In genomic region chr21:36203603-36203889, GRCh38 we compare ENCODE assay signal across 8 cellular contexts. TPM values are rescaled to one million over a fixed set of nuclear protein-coding genes. Genes with fewer than 3 reads are reported as not detected.
DNase-seq lines count a peak whose midpoint lies in the region; ATAC-seq, FAIRE-seq and TF ChIP-seq lines count a peak whose summit lies in the region.

No MANE protein-coding gene starts in this region.

- CTCF ChIA-PET in AG04450 (lab: Charles Lee) = no interaction called here
- CTCF ChIA-PET in activated CD4-positive, alpha-beta memory T cell treated with anti-CD3 and anti-CD28 coated beads, Interleukin-2, amount 10 ng/mL, durations not matched to agents 7 days and 5 days (lab: Charles Lee) = interaction anchor here (1.2 to 2.3 kb wide), 5 partner anchors 30 to 62 kb away, joined by 3 to 9 read pairs (median 5); no protein-coding TSS in a partner anchor

- TF ChIP-seq CTCF in AG04450 (IDR thresholded peaks at IDR 0.05; ENCODE audit: low read depth, low read length) (no peak), ascending aorta (IDR thresholded peaks at IDR 0.05) (no peak)

- intact Hi-C loops in left ventricle myocardium superior (cut with micrococcal nuclease) (no loop called here), ascending aorta (cut with DNase I) (no loop called here)

- no peak overlapping the region for H3K4me3 Mint-ChIP-seq in activated CD4-positive, alpha-beta memory T cell treated with anti-CD3 and anti-CD28 coated beads, Interleukin-2, amount 10 ng/mL, durations not matched to agents 7 days and 5 days

- H3K36me3 Mint-ChIP-seq in activated CD4-positive, alpha-beta memory T cell treated with anti-CD3 and anti-CD28 coated beads, Interleukin-2, amount 10 ng/mL, durations not matched to agents 7 days and 5 days (ENCODE audit: low read depth) = peaks cover 24% of the 10 kb centered on the region

- no peaks in the 10 kb centered on the region for H3K9me3 Mint-ChIP-seq in activated CD4-positive, alpha-beta memory T cell treated with anti-CD3 and anti-CD28 coated beads, Interleukin-2, amount 10 ng/mL, durations not matched to agents 7 days and 5 days

- no peaks in the 10 kb centered on the region for H3K27me3 ChIP-seq in AG04450 (ENCODE audit: control insufficient read depth, insufficient read depth, low read length)
- H3K27me3 ChIP-seq in ascending aorta = no peaks in the 10 kb centered on the region

- peaks cover 36% of the 10 kb centered on the region for H3K4me1 Mint-ChIP-seq in activated CD4-positive, alpha-beta memory T cell treated with anti-CD3 and anti-CD28 coated beads, Interleukin-2, amount 10 ng/mL, durations not matched to agents 7 days and 5 days

- no peak overlapping the region for H3K4me3 ChIP-seq in AG04450 (ENCODE audit: low read depth, low read length)
- H3K4me3 ChIP-seq in ascending aorta = no peak overlapping the region

- POLR2A ChIA-PET in AG04450 (lab: Yijun Ruan, JAX) = interaction anchor here (0.7 to 1.5 kb wide), 10 partner anchors 9 to 224 kb away, joined by 3 to 10 read pairs (median 4); partner anchors contain the start of genes CBR3 and MORC3
- POLR2A ChIA-PET in activated CD4-positive, alpha-beta memory T cell treated with anti-CD3 and anti-CD28 coated beads, Interleukin-2, amount 10 ng/mL, durations not matched to agents 7 days and 5 days (lab: Charles Lee) = interaction anchor here (0.9 to 2.1 kb wide), 6 partner anchors 30 to 166 kb away, joined by 3 to 10 read pairs (median 4); partner anchors contain the start of gene MORC3

- no peak for FAIRE-seq in H54 (lab: Jason Lieb, UNC)

- no peak for TF ChIP-seq POLR2A in H54 (IDR thresholded peaks at IDR 0.05; ENCODE audit: low read depth, low read length)

- ATAC-seq in left ventricle myocardium superior = peak; percentile 40

- no peaks in the 10 kb centered on the region for H3K27me3 Mint-ChIP-seq in activated CD4-positive, alpha-beta memory T cell treated with anti-CD3 and anti-CD28 coated beads, Interleukin-2, amount 10 ng/mL, durations not matched to agents 7 days and 5 days

- DNase-seq in AG04450 (ENCODE audit: low read depth, low spot score) = peak; percentile 64
- peak; percentile 88 for DNase-seq in H54 (ENCODE audit: insufficient read length, low spot score)
- DNase-seq in activated CD4-positive, alpha-beta memory T cell treated with anti-CD3 and anti-CD28 coated beads, Interleukin-2, amount 10 ng/mL, durations not matched to agents 7 days and 5 days = peak; percentile 62
- no peak for DNase-seq in left ventricle myocardium superior
- DNase-seq in stimulated activated CD8-positive, alpha-beta memory T cell treated with anti-CD3 and anti-CD28 coated beads, Interleukin-4, amount 100 ng/mL, for 24 hours (ENCODE audit: low read depth) = peak; percentile 29
- DNase-seq in ascending aorta (ENCODE audit: low spot score in 2 of 2) = no peak
- no peak for DNase-seq in D341Med (ENCODE audit: low spot score)
- DNase-seq in GDM1 (lab: John Stamatoyannopoulos, UW) = no peak

- H3K27ac Mint-ChIP-seq in activated CD4-positive, alpha-beta memory T cell treated with anti-CD3 and anti-CD28 coated beads, Interleukin-2, amount 10 ng/mL, durations not matched to agents 7 days and 5 days = no peak overlapping the region

- H3K9me3 ChIP-seq in AG04450 (ENCODE audit: control insufficient read depth, insufficient read depth, low read length) (no peaks in the 10 kb centered on the region; the same call in 1 of the 2 replicates), ascending aorta (no peaks in the 10 kb centered on the region)

- peak overlapping the region; percentile 71 for H3K27ac ChIP-seq in AG04450 (ENCODE audit: low read depth, low read length)
- H3K27ac ChIP-seq in ascending aorta = no peak overlapping the region

- H3K4me1 ChIP-seq in ascending aorta = no peaks in the 10 kb centered on the region

- peaks cover 6 to 12% of the 10 kb centered on the region in 2 donors for H3K36me3 ChIP-seq in ascending aorta

RNA-seq across cellular contexts. Expression of gene DOP1B, which starts 46.9 kb away (rescaled TPM):
- 7.3 and 8.9 TPM in 2 replicates for polyA plus RNA-seq in AG04450 (2011; rRNA removed)
- 11.9 and 12.9 TPM in 2 replicates for polyA minus RNA-seq in AG04450 (2011; rRNA and poly(A)+ RNA removed)
- 10 to 100 TPM; 23.1 to 24.9 TPM for total RNA-seq in activated CD4-positive, alpha-beta memory T cell treated with anti-CD3 and anti-CD28 coated beads, Interleukin-2, amount 10 ng/mL, durations not matched to agents 7 days and 5 days
- total RNA-seq in left ventricle myocardium superior = 15.8 TPM
- 4.5 TPM for total RNA-seq in ascending aorta

Comparison
In these comparisons a context has a peak if more than half of its experiments do, and no peak if none do; other contexts are left out.
1. DNase-seq: peak in AG04450 (single experiment), H54 (single experiment), activated CD4-positive, alpha-beta memory T cell treated with anti-CD3 and anti-CD28 coated beads, Interleukin-2, amount 10 ng/mL, durations not matched to agents 7 days and 5 days (single experiment) and stimulated activated CD8-positive, alpha-beta memory T cell treated with anti-CD3 and anti-CD28 coated beads, Interleukin-4, amount 100 ng/mL, for 24 hours (single experiment); none in left ventricle myocardium superior (single experiment), ascending aorta (0 of 2), D341Med (single experiment) and GDM1 (single experiment).